In genomic region chr5:157185129-157185528, GRCh38 we compare ENCODE assay signal across 14 cellular contexts. TPM values are rescaled to one million over a fixed set of nuclear protein-coding genes. Genes with fewer than 3 reads are reported as not detected.
"Had no signal": no experiment of that assay in that cellular context is flagged by ENCODE, and none has a peak within 500 bp of the region (broad histone marks: within the 10 kb centered on the region; RNA-seq: fewer than 3 reads in every experiment).

No MANE protein-coding gene starts in this region.

RNA-seq across cellular contexts. Expression of gene ITK, which starts 4.5 kb away (rescaled TPM):
- total RNA-seq: SJCRH30 had no signal

RNA-seq across cellular contexts. Expression of gene GARIN3, which starts 19.1 kb away (rescaled TPM):
- total RNA-seq: activated B cell treated with CpG ODN at 0.5 μM for 24 hours, breast epithelium, colonic mucosa, dorsolateral prefrontal cortex, endodermal cell, esophagus squamous epithelium, gastrocnemius medialis, left lung, lung, mesenteric fat pad, ovary, right cardiac atrium, SJCRH30, ureter had no signal
- polyA plus RNA-seq: lung, ovary, right cardiac atrium had no signal
